19 cellular contexts compared by ENCODE assay signal in genomic region chr5:144248015-144248414, GRCh38.
"Had no signal": no experiment of that assay in that cellular context is flagged by ENCODE, and none has a peak within 500 bp of the region (broad histone marks: within the 10 kb centered on the region; RNA-seq: fewer than 3 reads in every experiment).

No MANE protein-coding gene starts in this region.

- ATAC-seq: foreskin keratinocyte; natural killer cell; right cardiac atrium; stimulated activated effector memory CD8-positive, alpha-beta T cell treated with anti-CD3 and anti-CD28 coated beads, Interleukin-12 subunit alpha, Interleukin-12 subunit beta, amount 100 ng/mL, for 72 hours had no signal

- FAIRE-seq: endothelial cell of umbilical vein, pancreas had no signal

- H3K27ac ChIP-seq: colonic mucosa, foreskin keratinocyte, pancreas, testis, transverse colon had no signal

- H3K27me3 Mint-ChIP-seq: progenitor cell of endocrine pancreas had no signal

- H3K9me3 Mint-ChIP-seq: mesothelial cell of epicardium; stimulated activated effector memory CD8-positive, alpha-beta T cell treated with anti-CD3 and anti-CD28 coated beads, Interleukin-12 subunit alpha, Interleukin-12 subunit beta, amount 100 ng/mL, for 72 hours; stimulated activated naive CD8-positive, alpha-beta T cell treated with anti-CD3 and anti-CD28 coated beads, Interleukin-15, Interleukin-2, amounts not matched to agents 100 ng/mL and 50 ng/mL, for 24 hours had no signal

- H3K36me3 ChIP-seq: colonic mucosa, pancreas, transverse colon had no signal

- H3K27ac Mint-ChIP-seq: mesothelial cell of epicardium; natural killer cell; progenitor cell of endocrine pancreas; stimulated activated effector memory CD8-positive, alpha-beta T cell treated with anti-CD3 and anti-CD28 coated beads, Interleukin-12 subunit alpha, Interleukin-12 subunit beta, amount 100 ng/mL, for 72 hours; stimulated activated naive CD8-positive, alpha-beta T cell treated with anti-CD3 and anti-CD28 coated beads, Interleukin-15, Interleukin-2, amounts not matched to agents 100 ng/mL and 50 ng/mL, for 24 hours had no signal

- H3K9me3 ChIP-seq: colonic mucosa, pancreas, testis, transverse colon had no signal

- H3K27me3 ChIP-seq: colonic mucosa, pancreas, testis had no signal

- H3K4me3 ChIP-seq: colonic mucosa, pancreas, testis, transverse colon had no signal

- H3K4me3 Mint-ChIP-seq: mesothelial cell of epicardium; natural killer cell; stimulated activated effector memory CD8-positive, alpha-beta T cell treated with anti-CD3 and anti-CD28 coated beads, Interleukin-12 subunit alpha, Interleukin-12 subunit beta, amount 100 ng/mL, for 72 hours; stimulated activated naive CD8-positive, alpha-beta T cell treated with anti-CD3 and anti-CD28 coated beads, Interleukin-15, Interleukin-2, amounts not matched to agents 100 ng/mL and 50 ng/mL, for 24 hours had no signal

- H3K4me1 ChIP-seq: colonic mucosa, foreskin keratinocyte, testis, transverse colon had no signal

- DNase-seq: colonic mucosa; dermis blood vessel endothelial cell; erythroblast; foreskin keratinocyte; kidney glomerular epithelial cell; mammary epithelial cell; natural killer cell; occipital lobe; pancreas; right cardiac atrium; stimulated activated CD4-positive, alpha-beta T cell treated with anti-CD3 and anti-CD28 coated beads, Interleukin-4, amount 100 ng/mL, for 1 hour; stimulated activated CD8-positive, alpha-beta memory T cell treated with anti-CD3 and anti-CD28 coated beads, Interleukin-4, amount 100 ng/mL, for 48 hours; testis; transverse colon had no signal

- H3K4me1 Mint-ChIP-seq: mesothelial cell of epicardium; natural killer cell; stimulated activated effector memory CD8-positive, alpha-beta T cell treated with anti-CD3 and anti-CD28 coated beads, Interleukin-12 subunit alpha, Interleukin-12 subunit beta, amount 100 ng/mL, for 72 hours had no signal
